In genomic region chr3:16004812-16005211, GRCh38 we compare ENCODE assay signal across 25 cellular contexts.
"Had no signal": no experiment of that assay in that cellular context is flagged by ENCODE, and none has a peak within 500 bp of the region (broad histone marks: within the 10 kb centered on the region; RNA-seq: fewer than 3 reads in every experiment).

No MANE protein-coding gene starts in this region.

- H3K27ac ChIP-seq: stomach, suprapubic skin, testis, thoracic aorta, thyroid gland, tibial artery, tibial nerve, transverse colon, upper lobe of left lung, upper lobe of right lung, uterus, vagina had no signal

- H3K36me3 ChIP-seq: stomach, suprapubic skin, thoracic aorta, thyroid gland, tibial artery, tibial nerve, transverse colon, upper lobe of left lung, upper lobe of right lung, uterus, vagina had no signal

- H3K27me3 ChIP-seq: stomach, suprapubic skin, testis, thyroid gland, tibial artery, tibial nerve, transverse colon, upper lobe of left lung, upper lobe of right lung, uterus, vagina had no signal

- H3K4me3 ChIP-seq: stomach, suprapubic skin, testis, thoracic aorta, thyroid gland, tibial artery, tibial nerve, transverse colon, upper lobe of left lung, upper lobe of right lung, uterus, vagina had no signal

- DNase-seq: stimulated activated CD4-positive, alpha-beta T cell treated with anti-CD3 and anti-CD28 coated beads, Interleukin-2, amount 100 ng/mL, for 48 hours; stimulated activated CD4-positive, alpha-beta T cell treated with anti-CD3 and anti-CD28 coated beads, Interleukin-4, amount 100 ng/mL, for 1 hour; stimulated activated CD4-positive, alpha-beta T cell treated with anti-CD3 and anti-CD28 coated beads, Interleukin-4, amount 100 ng/mL, for 24 hours; stimulated activated CD4-positive, alpha-beta T cell treated with anti-CD3 and anti-CD28 coated beads, Interleukin-4, amount 100 ng/mL, for 4 hours; stimulated activated CD8-positive, alpha-beta memory T cell treated with anti-CD3 and anti-CD28 coated beads, Interleukin-4, amount 100 ng/mL, for 48 hours; stimulated activated naive B cell treated with anti-CD40 and anti-IgM and Interleukin-4, amounts not matched to agents 10 μg/mL and 1 μg/mL and 100 μg/mL, for 72 hours; stimulated activated naive CD4-positive, alpha-beta T cell; stimulated activated naive CD4-positive, alpha-beta T cell treated with Interleukin-2 at 50 U/mL for 16 hours; stimulated activated naive CD8-positive, alpha-beta T cell treated with anti-CD3 and anti-CD28 coated beads, Interleukin-15, amount 100 ng/mL, for 72 hours; stimulated activated naive CD8-positive, alpha-beta T cell treated with anti-CD3 and anti-CD28 coated beads, Interleukin-15, Interleukin-2, amounts not matched to agents 100 U/mL and 50 U/mL, for 24 hours; stomach; substantia nigra; testis; thyroid gland; tibial artery; transverse colon; upper lobe of left lung; upper lobe of right lung; uterus had no signal

- H3K9me3 ChIP-seq: suprapubic skin, testis, thoracic aorta, thyroid gland, transverse colon, upper lobe of left lung, upper lobe of right lung, uterus, vagina had no signal

- H3K4me1 ChIP-seq: stomach, suprapubic skin, testis, thyroid gland, tibial artery, tibial nerve, transverse colon, upper lobe of left lung, upper lobe of right lung, uterus, vagina had no signal

- ATAC-seq: stimulated activated effector memory CD8-positive, alpha-beta T cell treated with anti-CD3 and anti-CD28 coated beads, Interleukin-12 subunit alpha, Interleukin-12 subunit beta, amount 100 ng/mL, for 72 hours; stimulated activated memory B cell treated with anti-CD40 and anti-IgM and Interleukin-4, amounts not matched to agents 10 μg/mL and 1 μg/mL and 100 μg/mL, for 72 hours; stimulated activated naive B cell treated with anti-CD40 and anti-IgM and Interleukin-4, amounts not matched to agents 10 μg/mL and 1 μg/mL and 100 μg/mL, for 72 hours; stimulated activated naive CD8-positive, alpha-beta T cell treated with anti-CD3 and anti-CD28 coated beads, Interleukin-15, amount 100 ng/mL, for 72 hours; stimulated activated naive CD8-positive, alpha-beta T cell treated with anti-CD3 and anti-CD28 coated beads, Interleukin-15, Interleukin-2, amounts not matched to agents 100 U/mL and 50 U/mL, for 24 hours; upper lobe of right lung had no signal
